Comparison of ENCODE assay signal across 19 cellular contexts in genomic region chr17:73533801-73534574, GRCh38.
DNase-seq lines count a peak whose midpoint lies in the region; TF ChIP-seq lines count a peak whose summit lies in the region.
"Had no signal": no experiment of that assay in that cellular context is flagged by ENCODE, and none has a peak within 500 bp of the region (broad histone marks: within the 10 kb centered on the region; RNA-seq: fewer than 3 reads in every experiment).

No MANE protein-coding gene starts in this region.

- H4K20me1 ChIP-seq in osteoblast (ENCODE audit: insufficient read depth, low read length) (no peaks in the 10 kb centered on the region), SK-N-SH (ENCODE audit: insufficient read depth) (no peaks in the 10 kb centered on the region)

- CTCF ChIA-PET in SK-N-SH (lab: Yijun Ruan, JAX): interaction anchor here (0.6 to 5.6 kb wide), 5 partner anchors 11 to 105 kb away, joined by 3 to 38 read pairs (median 3); no protein-coding TSS in a partner anchor

- no peak for TF ChIP-seq EP300 in SK-N-SH (IDR thresholded peaks at IDR 0.05; ENCODE audit: borderline replicate concordance in 1 of 2, low read depth in 1 of 2, low read length in 1 of 2)

- H3F3A ChIP-seq in SK-N-SH (replicated peaks; ENCODE audit: insufficient read depth): no peaks in the 10 kb centered on the region

- H3K79me2 ChIP-seq in osteoblast (ENCODE audit: insufficient read depth, low read length) (no peaks in the 10 kb centered on the region), SK-N-SH (ENCODE audit: insufficient read depth) (no peaks in the 10 kb centered on the region)

- H3K4me2 ChIP-seq in osteoblast (ENCODE audit: insufficient read depth, low read length) (no peak overlapping the region), SK-N-SH (no peak overlapping the region)

- H3K9ac ChIP-seq in SK-N-SH: no peak overlapping the region

- no peaks in the 10 kb centered on the region for H3K9me2 ChIP-seq in SK-N-SH

- TF ChIP-seq RAD21 in SK-N-SH (IDR thresholded peaks at IDR 0.05; ENCODE audit: low read length): no peak

- no peak for TF ChIP-seq CTCF in osteoblast (IDR thresholded peaks at IDR 0.05; ENCODE audit: extremely low read depth, low read depth, low read length)
- TF ChIP-seq CTCF in SK-N-SH (IDR thresholded peaks at IDR 0.05): no peak
- no peak for TF ChIP-seq CTCF in brain microvascular endothelial cell (IDR thresholded peaks at IDR 0.05; ENCODE audit: low read depth, low read length, missing control alignments)

- POLR2A ChIA-PET in SK-N-SH (lab: Yijun Ruan, JAX): no interaction called here

- in situ Hi-C loops in brain microvascular endothelial cell (cut with HindIII; ENCODE audit: low pct_ligation_motif_present, low sequenced_read_pairs): no loop called here

- no peaks in the 10 kb centered on the region for H3K27me3 ChIP-seq in osteoblast (ENCODE audit: insufficient read depth, low read length)
- H3K27me3 ChIP-seq in SK-N-SH (ENCODE audit: insufficient read depth): no peaks in the 10 kb centered on the region
- H3K27me3 ChIP-seq in brain microvascular endothelial cell (replicated peaks): no peaks in the 10 kb centered on the region

- H3K36me3 ChIP-seq in osteoblast (ENCODE audit: insufficient read depth, low read length) (no peaks in the 10 kb centered on the region), SK-N-SH (replicated peaks in 1 of 2; ENCODE audit: control insufficient read depth in 1 of 2, insufficient read depth in 2 of 2, low read length in 1 of 2) (no peaks in the 10 kb centered on the region), brain microvascular endothelial cell (replicated peaks) (no peaks in the 10 kb centered on the region)
- H3K36me3 ChIP-seq: BE2C, prostate gland, thoracic aorta had no signal

- no peak overlapping the region for H3K4me3 ChIP-seq in osteoblast (ENCODE audit: insufficient read depth, low read length)
- no peak overlapping the region for H3K4me3 ChIP-seq in SK-N-SH (ENCODE audit: low read depth in 2 of 2, low read length in 1 of 2)
- H3K4me3 ChIP-seq in brain microvascular endothelial cell (ENCODE audit: low read depth, low read length): no peak overlapping the region
- H3K4me3 ChIP-seq: prostate gland, thoracic aorta had no signal

- DNase-seq in NCI-H1436 (lab: John Stamatoyannopoulos, UW): peak; percentile 21
- DNase-seq in NCI-H1436 treated with DMSO at 0.1 percent for 48 hours (lab: John Stamatoyannopoulos, UW): no peak
- DNase-seq in NCI-H1694 treated with DMSO at 0.1 percent for 48 hours (lab: John Stamatoyannopoulos, UW): peak; percentile 79
- peak; percentile 72 for DNase-seq in ecto neural progenitor cell (ENCODE audit: low spot score)
- DNase-seq in osteoblast (ENCODE audit: insufficient read length, low spot score, missing footprints): peak; percentile 78
- no peak for DNase-seq in SK-N-SH
- no peak for DNase-seq in brain microvascular endothelial cell
- DNase-seq in AG08396 (ENCODE audit: low spot score): no peak
- DNase-seq: 8988T; activated naive CD4-positive, alpha-beta T cell; activated T-cell treated with anti-CD3 and anti-CD28 coated beads, Interleukin-2, amount 50 U/mL, for 1 hour; Caco-2; Kasumi-1; left colon; NCI-H2029 treated with DMSO at 0.1 percent for 48 hours; NCI-H510A had no signal

- H2AFZ ChIP-seq in osteoblast (ENCODE audit: low read length): no peak overlapping the region
- no peak overlapping the region for H2AFZ ChIP-seq in SK-N-SH (ENCODE audit: low read depth)

- H3K4me1 ChIP-seq in osteoblast (ENCODE audit: insufficient read depth, low read length): no peaks in the 10 kb centered on the region
- H3K4me1 ChIP-seq in SK-N-SH (ENCODE audit: control insufficient read depth in 1 of 2, insufficient read depth in 2 of 2, low read depth in 1 of 2, low read length in 1 of 2): peaks cover 0 to 62% of the 10 kb centered on the region in 2 experiments; a peak in 1 of 4 replicates
- H3K4me1 ChIP-seq: Caco-2, prostate gland had no signal

- 56% methylated on average over 13 of the region's 13 CpGs for WGBS in SK-N-SH (ENCODE audit: low lambda C conversion rate)

- H3K27ac ChIP-seq in osteoblast (ENCODE audit: low read depth, low read length): no peak overlapping the region
- H3K27ac ChIP-seq in SK-N-SH (ENCODE audit: low read depth in 2 of 2, low read length in 1 of 2): no peak overlapping the region
- no peak overlapping the region for H3K27ac ChIP-seq in brain microvascular endothelial cell
- H3K27ac ChIP-seq: prostate gland, thoracic aorta had no signal

- no peaks in the 10 kb centered on the region for H3K9me3 ChIP-seq in osteoblast (ENCODE audit: low read depth, low read length)
- no peaks in the 10 kb centered on the region for H3K9me3 ChIP-seq in SK-N-SH
- H3K9me3 ChIP-seq: BE2C, Caco-2, prostate gland, thoracic aorta had no signal

TF ChIP-seq in SK-N-SH, 30 proteins besides CTCF, POLR2A, EP300 and RAD21:
- TF ChIP-seq GABPA (IDR thresholded peaks at IDR 0.05; ENCODE audit: low read depth): no peak

Comparison
In these comparisons a context has a peak if more than half of its experiments do, and no peak if none do; other contexts are left out.
1. DNase-seq: peak in NCI-H1436 (single experiment), NCI-H1694 treated with DMSO at 0.1 percent for 48 hours (single experiment), ecto neural progenitor cell (single experiment) and osteoblast (single experiment); none in NCI-H1436 treated with DMSO at 0.1 percent for 48 hours (single experiment), SK-N-SH (single experiment), brain microvascular endothelial cell (single experiment) and AG08396 (single experiment).